Comparison of ENCODE assay signal across 27 cellular contexts in genomic region chr6:164419099-164419498, GRCh38.
"Had no signal": no experiment of that assay in that cellular context is flagged by ENCODE, and none has a peak within 500 bp of the region (broad histone marks: within the 10 kb centered on the region; RNA-seq: fewer than 3 reads in every experiment).

No MANE protein-coding gene starts in this region.

- H3K4me3 ChIP-seq: breast epithelium, gastrocnemius medialis, hepatocyte, right atrium auricular region, testis had no signal

- H3K27me3 ChIP-seq: breast epithelium, gastrocnemius medialis, hepatocyte, right atrium auricular region, testis had no signal

- H3K27ac Mint-ChIP-seq: activated B cell treated with CpG ODN at 0.5 μM for 24 hours; activated CD8-positive, alpha-beta T cell treated with anti-CD3 and anti-CD28 coated beads for 36 hours; activated T-helper 17 cell treated with anti-CD3 and anti-CD28 coated beads, Interleukin-2, amount 50 U/mL, for 72 hours; dendritic cell treated with granulocyte-macrophage colony-stimulating factor and Interleukin-4, amounts not matched to agents 40 ng/mL and 50 ng/mL, for 4 days; mesothelial cell of epicardium; naive B cell; T-helper 1 cell treated with Interleukin-12 subunit alpha and Interleukin-12 subunit beta and Interleukin-4 antibody, amounts not matched to agents 30 μg/mL and 1 μg/mL, for 36 hours had no signal

- H3K4me1 Mint-ChIP-seq: activated B cell treated with CpG ODN at 0.5 μM for 24 hours; activated T-helper 17 cell treated with anti-CD3 and anti-CD28 coated beads, Interleukin-2, amount 50 U/mL, for 72 hours; naive B cell had no signal

- H3K27ac ChIP-seq: breast epithelium, gastrocnemius medialis, hepatocyte, right atrium auricular region, testis had no signal

- H2AFZ ChIP-seq: hepatocyte had no signal

- DNase-seq: activated B cell treated with CpG ODN at 0.5 μM for 24 hours; activated CD4-positive, alpha-beta T cell treated with anti-CD3 and anti-CD28 coated beads, Interleukin-2, amount 50 U/mL, for 1 hour; activated CD8-positive, alpha-beta T cell treated with anti-CD3 and anti-CD28 coated beads for 36 hours; activated gamma-delta T cell treated with Interleukin-2 at 50 U/mL for 16 hours; activated naive CD4-positive, alpha-beta T cell treated with anti-CD3 and anti-CD28 coated beads, Interleukin-2, amount 50 U/mL, for 16 hours; activated T-cell treated with anti-CD3 and anti-CD28 coated beads, Interleukin-2, amount 50 U/mL, for 4 hours; amniotic stem cell; central memory CD4-positive, alpha-beta T cell; effector CD4-positive, alpha-beta T cell; gastrocnemius medialis; kidney; left colon; mammary epithelial cell; naive B cell; stimulated activated CD4-positive, alpha-beta T cell treated with anti-CD3 and anti-CD28 coated beads, Interleukin-15, amount 100 ng/mL, for 24 hours; stimulated activated CD4-positive, alpha-beta T cell treated with anti-CD3 and anti-CD28 coated beads, Interleukin-2, amount 100 ng/mL, for 24 hours; stimulated activated naive CD4-positive, alpha-beta T cell treated with Interleukin-2 at 50 U/mL for 16 hours; SW 1271; T1000; testis had no signal

- ATAC-seq: activated CD8-positive, alpha-beta T cell treated with anti-CD3 and anti-CD28 coated beads for 36 hours; activated T-cell treated with anti-CD3 and anti-CD28 coated beads, Interleukin-2, amount 50 U/mL, for 4 hours; activated T-helper 17 cell treated with anti-CD3 and anti-CD28 coated beads, Interleukin-2, amount 50 U/mL, for 72 hours; gastrocnemius medialis; left colon had no signal

- H3K4me2 ChIP-seq: hepatocyte had no signal

- H3K79me2 ChIP-seq: hepatocyte had no signal

- H3K4me1 ChIP-seq: breast epithelium, gastrocnemius medialis, right atrium auricular region, testis had no signal

- H3K9me3 ChIP-seq: gastrocnemius medialis, testis had no signal

- H3K36me3 Mint-ChIP-seq: naive B cell had no signal

- H3K4me3 Mint-ChIP-seq: activated B cell treated with CpG ODN at 0.5 μM for 24 hours; activated CD8-positive, alpha-beta T cell treated with anti-CD3 and anti-CD28 coated beads for 36 hours; activated T-cell treated with anti-CD3 and anti-CD28 coated beads, Interleukin-2, amount 50 U/mL, for 4 hours; activated T-helper 17 cell treated with anti-CD3 and anti-CD28 coated beads, Interleukin-2, amount 50 U/mL, for 72 hours; dendritic cell treated with granulocyte-macrophage colony-stimulating factor and Interleukin-4, amounts not matched to agents 40 ng/mL and 50 ng/mL, for 4 days; mesothelial cell of epicardium; naive B cell; T-helper 1 cell treated with Interleukin-12 subunit alpha and Interleukin-12 subunit beta and Interleukin-4 antibody, amounts not matched to agents 30 μg/mL and 1 μg/mL, for 36 hours had no signal

- H3K36me3 ChIP-seq: breast epithelium, gastrocnemius medialis, right atrium auricular region had no signal

- H3K27me3 Mint-ChIP-seq: activated B cell treated with CpG ODN at 0.5 μM for 24 hours; activated CD8-positive, alpha-beta T cell treated with anti-CD3 and anti-CD28 coated beads for 36 hours; dendritic cell treated with granulocyte-macrophage colony-stimulating factor and Interleukin-4, amounts not matched to agents 40 ng/mL and 50 ng/mL, for 4 days; naive B cell had no signal
